ENCODE assay signal across 14 cellular contexts in the genomic region with DNA sequence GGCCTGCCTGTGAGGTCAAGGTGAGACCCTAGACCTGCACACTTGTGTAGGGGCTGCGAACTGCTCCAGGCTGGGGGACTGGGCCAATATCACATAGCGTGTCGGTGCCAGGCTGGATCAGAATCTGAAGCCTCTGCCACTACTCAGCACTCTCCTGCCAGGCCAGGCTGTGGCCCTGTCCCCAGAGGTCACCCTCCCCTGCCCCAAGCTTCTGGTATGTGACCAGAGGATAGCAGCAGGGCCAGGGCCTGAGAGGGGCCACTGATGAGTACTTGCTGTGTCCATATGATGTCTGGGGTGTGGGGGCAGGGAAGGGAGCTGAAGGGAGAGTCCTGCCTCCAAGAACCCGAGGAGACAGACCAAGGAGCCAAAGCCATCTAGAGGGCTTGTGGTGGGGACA. TPM values are rescaled to one million over a fixed set of nuclear protein-coding genes. Genes with fewer than 3 reads are reported as not detected.
DNase-seq lines count a peak whose midpoint lies in the region; ATAC-seq and TF ChIP-seq lines count a peak whose summit lies in the region.
"Had no signal": no experiment of that assay in that cellular context is flagged by ENCODE, and none has a peak within 500 bp of the region (broad histone marks: within the 10 kb centered on the region; RNA-seq: fewer than 3 reads in every experiment).

No MANE protein-coding gene starts in this region.

- H3K4ac ChIP-seq in mesenchymal stem cell (ENCODE audit: low read depth in 1 of 2, low read length in 2 of 2) (no peak overlapping the region), neuronal stem cell (ENCODE audit: low read length) (no peak overlapping the region)

- no peak overlapping the region for H2BK12ac ChIP-seq in mesenchymal stem cell (ENCODE audit: low read length in 2 of 2)
- no peak overlapping the region for H2BK12ac ChIP-seq in neuronal stem cell (ENCODE audit: low read length)

- no peak overlapping the region for H3K9ac ChIP-seq in mesenchymal stem cell (ENCODE audit: low read length)
- H3K9ac ChIP-seq in neuronal stem cell (ENCODE audit: low read depth, low read length, poor library complexity): no peak overlapping the region
- H3K9ac ChIP-seq: BLaER1 had no signal

- H2BK120ac ChIP-seq in mesenchymal stem cell (ENCODE audit: low read depth, low read length) (no peak overlapping the region), neuronal stem cell (ENCODE audit: low read depth, low read length) (no peak overlapping the region)

- H3K4me1 Mint-ChIP-seq in dendritic cell treated with granulocyte-macrophage colony-stimulating factor and Interleukin-4, amounts not matched to agents 40 ng/mL and 50 ng/mL, for 4 days (ENCODE audit: low read depth): no peaks in the 10 kb centered on the region
- no peaks in the 10 kb centered on the region for H3K4me1 Mint-ChIP-seq in CD14-positive monocyte
- H3K4me1 Mint-ChIP-seq: CD4-positive, CD25-positive, alpha-beta regulatory T cell had no signal

- peak overlapping the region; percentile 11 for H4K91ac ChIP-seq in mesenchymal stem cell (ENCODE audit: low read length)
- H4K91ac ChIP-seq in neuronal stem cell (ENCODE audit: low read depth, low read length, poor library complexity): no peak overlapping the region

- H2BK5ac ChIP-seq in mesenchymal stem cell (ENCODE audit: low read depth, low read length, poor library complexity, severe bottlenecking) (no peak overlapping the region), neuronal stem cell (ENCODE audit: low read length) (no peak overlapping the region)

- intact Hi-C loops in dendritic cell treated with granulocyte-macrophage colony-stimulating factor and Interleukin-4, amounts not matched to agents 40 ng/mL and 50 ng/mL, for 4 days (cut with micrococcal nuclease): no loop called here
- intact Hi-C loops in CD14-positive monocyte (cut with micrococcal nuclease): no loop called here

- H3K27me3 ChIP-seq in mesenchymal stem cell (ENCODE audit: control insufficient read depth in 1 of 2, insufficient read depth in 1 of 2, low read length in 2 of 2) (no peaks in the 10 kb centered on the region), neuronal stem cell (ENCODE audit: control insufficient read depth in 3 of 3, insufficient read depth in 3 of 3, low read depth in 1 of 3, low read length in 3 of 3) (no peaks in the 10 kb centered on the region)
- H3K27me3 ChIP-seq: BLaER1 had no signal

- H3K9me3 Mint-ChIP-seq in dendritic cell treated with granulocyte-macrophage colony-stimulating factor and Interleukin-4, amounts not matched to agents 40 ng/mL and 50 ng/mL, for 4 days: no peaks in the 10 kb centered on the region
- no peaks in the 10 kb centered on the region for H3K9me3 Mint-ChIP-seq in CD14-positive monocyte
- H3K9me3 Mint-ChIP-seq: CD4-positive, CD25-positive, alpha-beta regulatory T cell; HFFc6 had no signal

- H3K27ac ChIP-seq in mesenchymal stem cell (ENCODE audit: low read length, poor library complexity, severe bottlenecking) (no peak overlapping the region), neuronal stem cell (replicated peaks; ENCODE audit: low read length) (no peak overlapping the region)
- H3K27ac ChIP-seq: BLaER1, HL-60 had no signal

- no peak overlapping the region for H2BK15ac ChIP-seq in mesenchymal stem cell (ENCODE audit: low read depth, poor library complexity, severe bottlenecking)
- peak overlapping the region; percentile 37 for H2BK15ac ChIP-seq in neuronal stem cell (ENCODE audit: low read length)

- H3K4me3 ChIP-seq in mesenchymal stem cell (ENCODE audit: insufficient read depth in 1 of 2, low read depth in 1 of 2, low read length in 2 of 2) (no peak overlapping the region), neuronal stem cell (ENCODE audit: low read length in 2 of 2) (no peak overlapping the region)
- H3K4me3 ChIP-seq: BLaER1 had no signal

- no peak for ATAC-seq in GM18520 (IDR thresholded peaks at IDR 0.05; ENCODE audit: unreplicated experiment)

- H3K23ac ChIP-seq in mesenchymal stem cell (ENCODE audit: low read length in 2 of 2): no peak overlapping the region
- H3K23ac ChIP-seq in neuronal stem cell (ENCODE audit: low read depth, low read length, poor library complexity): peak overlapping the region; percentile 20

- H4K8ac ChIP-seq in mesenchymal stem cell (ENCODE audit: low read length): no peak overlapping the region
- H4K8ac ChIP-seq in neuronal stem cell (ENCODE audit: low read depth, low read length): no peak overlapping the region

- TF ChIP-seq CTCF in CD14-positive monocyte (IDR thresholded peaks at IDR 0.05): no peak

- no peak overlapping the region for H2AFZ ChIP-seq in mesenchymal stem cell (ENCODE audit: low read depth, low read length)
- no peak overlapping the region for H2AFZ ChIP-seq in neuronal stem cell (ENCODE audit: low read length)

- no peak overlapping the region for H3K4me3 Mint-ChIP-seq in dendritic cell treated with granulocyte-macrophage colony-stimulating factor and Interleukin-4, amounts not matched to agents 40 ng/mL and 50 ng/mL, for 4 days
- H3K4me3 Mint-ChIP-seq in CD14-positive monocyte: no peak overlapping the region
- H3K4me3 Mint-ChIP-seq: CD4-positive, CD25-positive, alpha-beta regulatory T cell; HFFc6 had no signal

- H3K9me3 ChIP-seq in mesenchymal stem cell (ENCODE audit: control insufficient read depth, low read length) (no peaks in the 10 kb centered on the region), neuronal stem cell (replicated peaks in 1 of 2; ENCODE audit: control insufficient read depth in 2 of 2, insufficient read depth in 1 of 2, low read depth in 1 of 2, low read length in 2 of 2) (no peaks in the 10 kb centered on the region)
- H3K9me3 ChIP-seq: BLaER1 had no signal

- no peak overlapping the region for H3K18ac ChIP-seq in mesenchymal stem cell (ENCODE audit: low read depth in 1 of 2, low read length in 2 of 2)
- peak overlapping the region; percentile 4 for H3K18ac ChIP-seq in neuronal stem cell (ENCODE audit: low read length)

- H3K27ac Mint-ChIP-seq in dendritic cell treated with granulocyte-macrophage colony-stimulating factor and Interleukin-4, amounts not matched to agents 40 ng/mL and 50 ng/mL, for 4 days: peak overlapping the region; percentile 15
- no peak overlapping the region for H3K27ac Mint-ChIP-seq in CD14-positive monocyte
- H3K27ac Mint-ChIP-seq: HFFc6 had no signal

- no peak for DNase-seq in mesenchymal stem cell
- DNase-seq in neuronal stem cell (ENCODE audit: low spot score): no peak
- DNase-seq in 8988T: no peak
- DNase-seq in CD14-positive monocyte (ENCODE audit: low spot score): no peak
- DNase-seq: AML-193; CD4-positive, CD25-positive, alpha-beta regulatory T cell; DMS53; GF-D8; HCEC 1CT; HFFc6 had no signal

- H3K36me3 ChIP-seq in mesenchymal stem cell (ENCODE audit: control insufficient read depth in 1 of 2, insufficient read depth in 2 of 2, low read depth in 1 of 2, low read length in 2 of 2) (peaks cover 22 to 48% of the 10 kb centered on the region in 2 experiments), neuronal stem cell (replicated peaks in 1 of 2; ENCODE audit: control insufficient read depth in 2 of 2, insufficient read depth in 2 of 2, low read length in 2 of 2) (peaks cover 0 to 6% of the 10 kb centered on the region in 2 donors)

- no peaks in the 10 kb centered on the region for H3K36me3 Mint-ChIP-seq in dendritic cell treated with granulocyte-macrophage colony-stimulating factor and Interleukin-4, amounts not matched to agents 40 ng/mL and 50 ng/mL, for 4 days (ENCODE audit: low read depth)
- no peaks in the 10 kb centered on the region for H3K36me3 Mint-ChIP-seq in CD14-positive monocyte

- no peak overlapping the region for H3K14ac ChIP-seq in mesenchymal stem cell (ENCODE audit: low read length in 2 of 2)
- H3K14ac ChIP-seq in neuronal stem cell (ENCODE audit: low read length): peak overlapping the region; percentile 97

- 97% methylated on average over 4 of the region's 4 CpGs for WGBS in mesenchymal stem cell
- no CpG with 5 or more reads among the region's 4 CpGs for WGBS in neuronal stem cell (ENCODE audit: extremely low coverage in 2 of 2, insufficient read length in 2 of 2, insufficient replicate concordance in 1 of 2), 2 donors

- no peaks in the 10 kb centered on the region for H3K27me3 Mint-ChIP-seq in dendritic cell treated with granulocyte-macrophage colony-stimulating factor and Interleukin-4, amounts not matched to agents 40 ng/mL and 50 ng/mL, for 4 days
- H3K27me3 Mint-ChIP-seq in CD14-positive monocyte (ENCODE audit: low read depth in 3 of 3): peaks cover 0 to 7% (median 2%) of the 10 kb centered on the region in 3 donors
- H3K27me3 Mint-ChIP-seq: CD4-positive, CD25-positive, alpha-beta regulatory T cell had no signal

- H3K4me1 ChIP-seq in mesenchymal stem cell (ENCODE audit: control insufficient read depth, insufficient read depth, low read depth, low read length) (peaks cover 5% of the 10 kb centered on the region), neuronal stem cell (ENCODE audit: control insufficient read depth in 2 of 2, insufficient read depth in 1 of 2, low read depth in 1 of 2, low read length in 2 of 2) (no peaks in the 10 kb centered on the region)

- no peak overlapping the region for H3K4me2 ChIP-seq in mesenchymal stem cell (ENCODE audit: low read length, poor library complexity, severe bottlenecking)
- no peak overlapping the region for H3K4me2 ChIP-seq in neuronal stem cell (ENCODE audit: insufficient read depth, low read length, poor library complexity, severe bottlenecking)

- H2AK5ac ChIP-seq in mesenchymal stem cell (ENCODE audit: low read length, severe bottlenecking) (no peak overlapping the region), neuronal stem cell (ENCODE audit: low read depth, low read length) (peak overlapping the region; percentile 37)

- H3K79me1 ChIP-seq in mesenchymal stem cell (replicated peaks; ENCODE audit: low read length, poor library complexity, severe bottlenecking): no peaks in the 10 kb centered on the region
- no peaks in the 10 kb centered on the region for H3K79me1 ChIP-seq in neuronal stem cell (ENCODE audit: low read depth, low read length)

RNA-seq across cellular contexts. Expression of a gene that starts 17.8 kb away (rescaled TPM):
- 142 TPM for polyA plus RNA-seq in mesenchymal stem cell (2013, experiment 1 of 2)
- 146 TPM for polyA plus RNA-seq in mesenchymal stem cell (2013, experiment 2 of 2)
- 134 TPM for polyA plus RNA-seq in neuronal stem cell (2013, experiment 1 of 2)
- polyA plus RNA-seq in neuronal stem cell (2013, experiment 2 of 2): 128 TPM
- polyA plus RNA-seq in CD14-positive monocyte: 100 to 1,000 TPM; 152 to 167 TPM

RNA-seq across cellular contexts. Expression of a gene that starts 23.3 kb away (rescaled TPM):
- 5.8 TPM for polyA plus RNA-seq in mesenchymal stem cell (2013, experiment 1 of 2)
- polyA plus RNA-seq in mesenchymal stem cell (2013, experiment 2 of 2): 6.2 TPM
- polyA plus RNA-seq in neuronal stem cell (2013, experiment 1 of 2): 6.9 TPM
- 5.5 TPM for polyA plus RNA-seq in neuronal stem cell (2013, experiment 2 of 2)
- polyA plus RNA-seq in CD14-positive monocyte: 10 to 100 TPM; 13.0 to 13.6 TPM

RNA-seq across cellular contexts. Expression of a gene that starts 32.1 kb away (rescaled TPM):
- polyA plus RNA-seq in mesenchymal stem cell (2013, experiment 1 of 2): 4.3 TPM
- polyA plus RNA-seq in mesenchymal stem cell (2013, experiment 2 of 2): 4.2 TPM
- polyA plus RNA-seq in neuronal stem cell (2013, experiment 1 of 2): 2.0 TPM
- 1.5 TPM for polyA plus RNA-seq in neuronal stem cell (2013, experiment 2 of 2)
- under 1 TPM; 0.14 to 0.22 TPM for polyA plus RNA-seq in CD14-positive monocyte
